ENCODE assay signal across 2 cellular contexts in the genomic region with DNA sequence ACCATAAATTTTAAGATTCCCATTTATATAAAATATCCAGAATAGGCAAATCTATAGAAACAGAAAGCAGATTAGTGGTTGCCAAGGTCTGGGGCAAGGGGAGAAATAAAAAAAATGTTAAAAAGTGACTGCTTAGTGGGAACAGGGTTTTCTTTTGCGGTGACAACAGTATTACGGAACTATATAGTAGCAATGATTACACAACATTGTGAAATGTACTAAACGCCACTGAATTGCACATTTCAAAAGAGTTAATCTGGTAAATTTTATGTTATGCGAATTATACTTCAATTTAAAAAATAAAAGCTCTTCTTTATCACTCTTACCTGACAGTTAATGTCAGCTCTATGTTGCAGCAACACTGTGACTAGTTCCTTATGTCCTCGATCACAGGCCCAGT.
TF ChIP-seq lines count a peak whose summit lies in the region.

No MANE protein-coding gene starts in this region.

TF ChIP-seq in IMR-90, 13 proteins besides CTCF, POLR2A, EP300 and RAD21 (continued from another document):
- TF ChIP-seq, protein P1, sequence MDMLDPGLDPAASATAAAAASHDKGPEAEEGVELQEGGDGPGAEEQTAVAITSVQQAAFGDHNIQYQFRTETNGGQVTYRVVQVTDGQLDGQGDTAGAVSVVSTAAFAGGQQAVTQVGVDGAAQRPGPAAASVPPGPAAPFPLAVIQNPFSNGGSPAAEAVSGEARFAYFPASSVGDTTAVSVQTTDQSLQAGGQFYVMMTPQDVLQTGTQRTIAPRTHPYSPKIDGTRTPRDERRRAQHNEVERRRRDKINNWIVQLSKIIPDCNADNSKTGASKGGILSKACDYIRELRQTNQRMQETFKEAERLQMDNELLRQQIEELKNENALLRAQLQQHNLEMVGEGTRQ (IDR thresholded peaks at IDR 0.05; ENCODE audit: low read depth, low read length), result no peak
- peak; percentile 50 for TF ChIP-seq CEBPB (IDR thresholded peaks at IDR 0.05; ENCODE audit: low read depth, low read length)

TF ChIP-seq in K562, 482 proteins besides CTCF, POLR2A, EP300 and RAD21 (continued from another document):
- TF ChIP-seq CEBPG (CRISPR knock-in tag; IDR thresholded peaks at IDR 0.05) (no peak), CEBPG (tag; conservative IDR thresholded peaks at IDR 0.05 in 1 of 2, IDR thresholded peaks at IDR 0.05 in 1 of 2) (peak; percentile 16 to 62; a peak in 2 of 4 replicates), ZBED1 (IDR thresholded peaks at IDR 0.05) (no peak), ZEB2 (IDR thresholded peaks at IDR 0.05) (no peak), GABPB1 (CRISPR knock-in tag; IDR thresholded peaks at IDR 0.05) (no peak), SMARCB1 (IDR thresholded peaks at IDR 0.05; ENCODE audit: insufficient read length, low read depth) (no peak)
- TF ChIP-seq, protein P2, sequence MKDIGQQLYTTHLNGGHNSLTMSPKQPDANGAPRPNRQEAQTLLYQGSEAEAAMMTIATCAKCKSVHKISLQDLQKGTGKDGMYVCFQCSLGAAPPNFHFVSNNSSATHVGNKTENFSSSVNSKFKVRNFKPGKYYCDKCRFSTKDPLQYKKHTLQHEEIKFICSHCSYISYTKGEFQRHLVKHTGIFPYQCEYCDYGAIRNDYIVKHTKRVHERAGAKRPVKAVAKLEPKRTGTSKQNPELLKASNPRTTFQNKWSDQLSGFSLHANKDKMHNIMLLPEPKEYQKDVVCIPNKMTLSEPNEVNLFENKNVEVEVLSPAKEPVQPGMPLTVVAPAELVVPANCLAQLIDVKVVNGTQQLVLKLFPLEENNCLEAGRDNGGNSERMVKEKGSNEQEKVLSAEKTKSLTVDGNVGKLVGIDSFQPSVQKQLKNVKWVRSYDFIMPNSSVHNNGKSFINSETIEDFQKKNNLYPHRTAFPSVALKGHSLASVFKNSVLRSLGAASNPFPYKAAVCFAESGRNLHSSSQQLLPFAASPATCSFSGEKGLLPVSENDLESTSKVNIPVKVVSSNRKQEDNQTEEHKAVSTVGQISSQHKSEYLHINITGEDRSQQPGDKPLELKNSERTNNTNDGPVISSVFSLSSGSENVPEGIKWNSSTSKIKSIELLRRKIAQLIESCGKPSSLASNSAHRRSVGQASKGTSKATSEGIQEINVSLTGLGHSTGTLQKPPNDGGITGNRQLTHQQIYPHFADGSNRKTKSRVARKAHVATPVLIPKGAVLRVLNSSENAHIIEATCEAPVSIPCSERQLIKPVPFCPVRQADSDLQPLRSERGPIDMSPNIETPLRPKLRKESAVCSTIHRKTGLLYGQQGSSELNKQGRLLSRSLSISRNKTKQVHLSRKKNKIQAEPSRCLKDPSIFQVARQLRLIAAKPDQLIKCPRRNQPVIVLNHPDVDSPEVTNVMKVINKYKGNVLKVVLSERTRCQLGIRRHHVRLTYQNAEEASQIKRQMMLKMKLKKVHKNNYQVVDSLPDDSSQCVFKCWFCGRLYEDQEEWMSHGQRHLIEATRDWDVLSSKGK (CRISPR knock-in tag; IDR thresholded peaks at IDR 0.05), result no peak
- TF ChIP-seq, protein P3, sequence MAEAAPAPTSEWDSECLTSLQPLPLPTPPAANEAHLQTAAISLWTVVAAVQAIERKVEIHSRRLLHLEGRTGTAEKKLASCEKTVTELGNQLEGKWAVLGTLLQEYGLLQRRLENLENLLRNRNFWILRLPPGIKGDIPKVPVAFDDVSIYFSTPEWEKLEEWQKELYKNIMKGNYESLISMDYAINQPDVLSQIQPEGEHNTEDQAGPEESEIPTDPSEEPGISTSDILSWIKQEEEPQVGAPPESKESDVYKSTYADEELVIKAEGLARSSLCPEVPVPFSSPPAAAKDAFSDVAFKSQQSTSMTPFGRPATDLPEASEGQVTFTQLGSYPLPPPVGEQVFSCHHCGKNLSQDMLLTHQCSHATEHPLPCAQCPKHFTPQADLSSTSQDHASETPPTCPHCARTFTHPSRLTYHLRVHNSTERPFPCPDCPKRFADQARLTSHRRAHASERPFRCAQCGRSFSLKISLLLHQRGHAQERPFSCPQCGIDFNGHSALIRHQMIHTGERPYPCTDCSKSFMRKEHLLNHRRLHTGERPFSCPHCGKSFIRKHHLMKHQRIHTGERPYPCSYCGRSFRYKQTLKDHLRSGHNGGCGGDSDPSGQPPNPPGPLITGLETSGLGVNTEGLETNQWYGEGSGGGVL (CRISPR knock-in tag; IDR thresholded peaks at IDR 0.05), result no peak
- TF ChIP-seq, protein P4, sequence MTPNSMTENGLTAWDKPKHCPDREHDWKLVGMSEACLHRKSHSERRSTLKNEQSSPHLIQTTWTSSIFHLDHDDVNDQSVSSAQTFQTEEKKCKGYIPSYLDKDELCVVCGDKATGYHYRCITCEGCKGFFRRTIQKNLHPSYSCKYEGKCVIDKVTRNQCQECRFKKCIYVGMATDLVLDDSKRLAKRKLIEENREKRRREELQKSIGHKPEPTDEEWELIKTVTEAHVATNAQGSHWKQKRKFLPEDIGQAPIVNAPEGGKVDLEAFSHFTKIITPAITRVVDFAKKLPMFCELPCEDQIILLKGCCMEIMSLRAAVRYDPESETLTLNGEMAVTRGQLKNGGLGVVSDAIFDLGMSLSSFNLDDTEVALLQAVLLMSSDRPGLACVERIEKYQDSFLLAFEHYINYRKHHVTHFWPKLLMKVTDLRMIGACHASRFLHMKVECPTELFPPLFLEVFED (CRISPR knock-in tag; conservative IDR thresholded peaks at IDR 0.05), result no peak
